In the genomic region with DNA sequence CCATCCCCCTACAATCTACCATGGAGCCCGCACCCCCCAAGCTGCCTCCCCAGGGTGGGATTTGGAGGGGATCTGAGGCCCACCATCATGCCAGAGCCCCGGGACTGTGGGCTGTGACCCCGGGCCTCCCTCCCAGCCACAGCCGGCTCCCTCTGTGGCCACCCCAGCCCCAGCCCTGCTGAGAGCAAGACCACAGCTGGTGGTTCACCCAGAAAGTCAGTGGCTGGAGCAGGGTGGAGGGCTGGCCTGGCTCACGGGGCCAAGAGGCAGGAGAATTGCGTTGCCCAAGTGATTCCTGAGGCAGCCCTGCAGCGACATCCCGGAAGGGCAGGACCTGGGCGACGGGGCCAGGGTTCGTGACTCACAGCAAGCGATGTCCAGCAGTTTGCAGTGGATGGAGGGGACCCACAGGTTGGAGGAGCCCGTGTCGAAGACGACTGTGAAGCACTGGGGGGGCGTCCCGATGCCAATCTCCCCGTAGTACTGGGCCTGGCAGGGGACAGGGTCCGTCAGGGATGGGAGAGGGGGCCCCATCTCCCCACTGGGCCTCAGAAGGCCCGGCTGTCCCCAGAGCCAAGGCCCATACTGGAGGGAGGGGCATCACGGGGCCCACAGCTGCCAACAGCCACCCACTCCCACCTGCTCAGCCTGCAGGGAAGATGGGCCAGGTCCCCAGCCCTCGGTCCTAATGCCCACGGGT, we compare ENCODE assay signal across 17 cellular contexts. TPM values are rescaled to one million over a fixed set of nuclear protein-coding genes. Genes with fewer than 3 reads are reported as not detected.
DNase-seq lines count a peak whose midpoint lies in the region; ATAC-seq and TF ChIP-seq lines count a peak whose summit lies in the region.
"Had no signal": no experiment of that assay in that cellular context is flagged by ENCODE, and none has a peak within 500 bp of the region (broad histone marks: within the 10 kb centered on the region; RNA-seq: fewer than 3 reads in every experiment).

No MANE protein-coding gene starts in this region.

- H3K9me3 ChIP-seq in mucosa of stomach (ENCODE audit: control insufficient read depth, low read length) (no peaks in the 10 kb centered on the region), transverse colon (no peaks in the 10 kb centered on the region)

- no peak for DNase-seq in activated T-cell treated with anti-CD3 and anti-CD28 coated beads, Interleukin-2, amount 50 U/mL, for 72 hours
- no peak for DNase-seq in activated T-cell treated with anti-CD3 and anti-CD28 coated beads for 4 hours
- no peak for DNase-seq in coronary artery (ENCODE audit: low spot score)
- no peak for DNase-seq in transverse colon
- DNase-seq: activated naive CD4-positive, alpha-beta T cell treated with Interleukin-2 at 50 U/mL for 16 hours; DMS53; NCI-H146; NCI-H82; trophoblast cell had no signal

- no peaks in the 10 kb centered on the region for H3K27me3 Mint-ChIP-seq in activated T-cell treated with anti-CD3 and anti-CD28 coated beads, Interleukin-2, amount 50 U/mL, for 72 hours (ENCODE audit: low read depth)
- H3K27me3 Mint-ChIP-seq: progenitor cell of endocrine pancreas had no signal

- ATAC-seq in activated T-cell treated with anti-CD3 and anti-CD28 coated beads, Interleukin-2, amount 50 U/mL, for 72 hours (replicated peaks in 1 of 2): no peak
- ATAC-seq in GM19023 (IDR thresholded peaks at IDR 0.05; ENCODE audit: unreplicated experiment) (no peak), HG03139 (IDR thresholded peaks at IDR 0.05; ENCODE audit: unreplicated experiment) (no peak), HG02973 (IDR thresholded peaks at IDR 0.05; ENCODE audit: unreplicated experiment) (no peak)
- ATAC-seq: HCT116 had no signal

- H3K9me3 Mint-ChIP-seq in activated T-cell treated with anti-CD3 and anti-CD28 coated beads, Interleukin-2, amount 50 U/mL, for 72 hours: no peaks in the 10 kb centered on the region

- H3K4me3 ChIP-seq in coronary artery: peak overlapping the region; percentile 98
- no peak overlapping the region for H3K4me3 ChIP-seq in mucosa of stomach (ENCODE audit: low read length)
- no peak overlapping the region for H3K4me3 ChIP-seq in transverse colon

- H3K27ac ChIP-seq in coronary artery: peak overlapping the region; percentile 89 to 94
- peak overlapping the region; percentile 25 to 96 (median 88) for H3K27ac ChIP-seq in transverse colon

- peaks cover 53% of the 10 kb centered on the region for H3K4me1 Mint-ChIP-seq in activated T-cell treated with anti-CD3 and anti-CD28 coated beads, Interleukin-2, amount 50 U/mL, for 72 hours (ENCODE audit: low read depth)

- WGBS in transverse colon (ENCODE audit: low coverage in 1 of 2), 2 donors: 88% methylated on average over 18 of the region's 23 CpGs; no CpG with 5 or more reads in 1 of the 2 donors

- TF ChIP-seq CTCF in coronary artery (IDR thresholded peaks at IDR 0.05): no peak
- no peak for TF ChIP-seq CTCF in transverse colon (IDR thresholded peaks at IDR 0.05)

- peak overlapping the region; percentile 67 to 78 for H3K4me3 Mint-ChIP-seq in activated T-cell treated with anti-CD3 and anti-CD28 coated beads, Interleukin-2, amount 50 U/mL, for 72 hours

- H3K27me3 ChIP-seq in mucosa of stomach (ENCODE audit: control insufficient read depth, insufficient read depth, low read length) (no peaks in the 10 kb centered on the region), transverse colon (no peaks in the 10 kb centered on the region)

- intact Hi-C loops in transverse colon (cut with DNase I; ENCODE audit: low total_unique reads): no loop called here

- in situ Hi-C loops in transverse colon (cut with MboI; ENCODE audit: low pct_ligation_motif_present in 1 of 4, low pct_unique_long_range_greater_than_20kb in 1 of 4, low sequenced_read_pairs in 3 of 4): no loop called here

- H3K36me3 ChIP-seq in mucosa of stomach (ENCODE audit: control insufficient read depth, insufficient read depth, low read length) (peaks cover 22% of the 10 kb centered on the region), transverse colon (peaks cover 0 to 13% (median 5%) of the 10 kb centered on the region in 4 donors)

- no peak overlapping the region for H3K27ac Mint-ChIP-seq in activated T-cell treated with anti-CD3 and anti-CD28 coated beads, Interleukin-2, amount 50 U/mL, for 72 hours
- H3K27ac Mint-ChIP-seq: progenitor cell of endocrine pancreas had no signal

- H3K36me3 Mint-ChIP-seq in activated T-cell treated with anti-CD3 and anti-CD28 coated beads, Interleukin-2, amount 50 U/mL, for 72 hours (ENCODE audit: insufficient read depth in 2 of 2): no peaks in the 10 kb centered on the region

- TF ChIP-seq POLR2A in transverse colon (IDR thresholded peaks at IDR 0.05): no peak

- peak overlapping the region; percentile 34 for H3K9ac ChIP-seq in mucosa of stomach (ENCODE audit: low read length)

- H3K4me1 ChIP-seq in mucosa of stomach (ENCODE audit: control insufficient read depth, insufficient read depth, low read length) (peaks cover 59% of the 10 kb centered on the region), transverse colon (peaks cover 23 to 62% (median 41%) of the 10 kb centered on the region in 4 donors)

- no peak for TF ChIP-seq EP300 in transverse colon (IDR thresholded peaks at IDR 0.05; ENCODE audit: low read depth)

RNA-seq across cellular contexts. Expression of a gene that starts 4.4 kb away (rescaled TPM):
- total RNA-seq in activated T-cell treated with anti-CD3 and anti-CD28 coated beads, Interleukin-2, amount 50 U/mL, for 72 hours: 10 to 100 TPM; 56.2 to 66.9 TPM
- total RNA-seq in transverse colon: 1,000 to 10,000 TPM in 2 of 4 donors, 100 to 1,000 TPM in 2; 548 to 1,794 (median 1,176) TPM

RNA-seq across cellular contexts. Expression of a gene that starts 8.9 kb away (rescaled TPM):
- 1 to 10 TPM in 1 of 2 donors, under 1 TPM in 1; 0.91 to 1.5 TPM for total RNA-seq in activated T-cell treated with anti-CD3 and anti-CD28 coated beads, Interleukin-2, amount 50 U/mL, for 72 hours
- total RNA-seq in transverse colon: 10 to 100 TPM in 1 of 4 donors, 1 to 10 TPM in 2, under 1 TPM in 1; 0.68 to 13.5 (median 1.3) TPM
- total RNA-seq: A673, SK-MEL-5 had no signal

Comparison
In these comparisons a context has a peak if more than half of its experiments do, and no peak if none do; other contexts are left out.
1. RNA of a gene that starts 4.4 kb away (total RNA-seq): 548 to 1,794 TPM in transverse colon; 56.2 to 66.9 TPM in activated T-cell treated with anti-CD3 and anti-CD28 coated beads, Interleukin-2, amount 50 U/mL, for 72 hours; every median in the first group is over 4 times any median in the second.